ENCODE assay signal across 19 cellular contexts in genomic region chr12:31931796-31932715, GRCh38. TPM values are rescaled to one million over a fixed set of nuclear protein-coding genes. Genes with fewer than 3 reads are reported as not detected.
DNase-seq lines count a peak whose midpoint lies in the region; ATAC-seq and TF ChIP-seq lines count a peak whose summit lies in the region.
"Had no signal": no experiment of that assay in that cellular context is flagged by ENCODE, and none has a peak within 500 bp of the region (broad histone marks: within the 10 kb centered on the region; RNA-seq: fewer than 3 reads in every experiment).

No MANE protein-coding gene starts in this region.

- peak; percentile 67 for ATAC-seq in CD8-positive, alpha-beta T cell
- no peak for ATAC-seq in naive thymus-derived CD8-positive, alpha-beta T cell
- ATAC-seq in GM21723 (IDR thresholded peaks at IDR 0.05; ENCODE audit: unreplicated experiment), result no peak
- ATAC-seq: heart left ventricle, SK-N-SH treated with all-trans-retinoic acid at 6 μM for 48 hours had no signal

- peak overlapping the region; percentile 33 for H3K27ac Mint-ChIP-seq in CD8-positive, alpha-beta T cell
- peak overlapping the region in 9 of 10 donors; percentile 49 to 99 (median 58) for H3K27ac Mint-ChIP-seq in naive thymus-derived CD8-positive, alpha-beta T cell
- H3K27ac Mint-ChIP-seq in osteocyte (ENCODE audit: unreplicated experiment), result no peak overlapping the region
- H3K27ac Mint-ChIP-seq: activated CD4-positive, alpha-beta memory T cell treated with anti-CD3 and anti-CD28 coated beads, Interleukin-2, amount 10 ng/mL, durations not matched to agents 7 days and 5 days; brain; dendritic cell treated with granulocyte-macrophage colony-stimulating factor and Interleukin-4, amounts not matched to agents 40 ng/mL and 50 ng/mL, for 4 days had no signal

- POLR2A ChIA-PET in CD8-positive, alpha-beta T cell (lab: Charles Lee), result interaction anchor here (0.7 to 4.9 kb wide), 6 partner anchors 19 to 378 kb away, joined by 4 to 21 read pairs (median 6); partner anchors contain the start of gene RESF1
- POLR2A ChIA-PET in naive thymus-derived CD8-positive, alpha-beta T cell (lab: Charles Lee), result interaction anchor here (0.9 to 4.1 kb wide), 8 partner anchors 8 to 42 kb away, joined by 3 to 26 read pairs (median 4); partner anchors contain the start of gene RESF1

- TF ChIP-seq EP300 in Ishikawa (IDR thresholded peaks at IDR 0.05; ENCODE audit: borderline replicate concordance), result no peak

- H3K4me3 Mint-ChIP-seq in CD8-positive, alpha-beta T cell, result peak overlapping the region; percentile 29
- peak overlapping the region in 4 of 10 donors; percentile 2 to 64 (median 36) for H3K4me3 Mint-ChIP-seq in naive thymus-derived CD8-positive, alpha-beta T cell
- no peak overlapping the region for H3K4me3 Mint-ChIP-seq in osteocyte (ENCODE audit: unreplicated experiment)
- H3K4me3 Mint-ChIP-seq: activated CD4-positive, alpha-beta memory T cell treated with anti-CD3 and anti-CD28 coated beads, Interleukin-2, amount 10 ng/mL, durations not matched to agents 7 days and 5 days; brain; dendritic cell treated with granulocyte-macrophage colony-stimulating factor and Interleukin-4, amounts not matched to agents 40 ng/mL and 50 ng/mL, for 4 days had no signal

- H3K27me3 Mint-ChIP-seq in CD8-positive, alpha-beta T cell (ENCODE audit: low read depth), result no peaks in the 10 kb centered on the region
- no peaks in the 10 kb centered on the region for H3K27me3 Mint-ChIP-seq in naive thymus-derived CD8-positive, alpha-beta T cell
- H3K27me3 Mint-ChIP-seq in osteocyte (ENCODE audit: unreplicated experiment), result peaks cover 13% of the 10 kb centered on the region
- H3K27me3 Mint-ChIP-seq: activated CD4-positive, alpha-beta memory T cell treated with anti-CD3 and anti-CD28 coated beads, Interleukin-2, amount 10 ng/mL, durations not matched to agents 7 days and 5 days; brain; dendritic cell treated with granulocyte-macrophage colony-stimulating factor and Interleukin-4, amounts not matched to agents 40 ng/mL and 50 ng/mL, for 4 days had no signal

- H3K27me3 ChIP-seq in CD8-positive, alpha-beta T cell (ENCODE audit: insufficient read depth, low read length), result no peaks in the 10 kb centered on the region
- H3K27me3 ChIP-seq: esophagus squamous epithelium, heart left ventricle had no signal

- H3K9me3 ChIP-seq in CD8-positive, alpha-beta T cell (ENCODE audit: low read length), result no peaks in the 10 kb centered on the region
- H3K9me3 ChIP-seq: esophagus squamous epithelium, heart left ventricle had no signal

- peak; percentile 36; the same call in 1 of the 2 replicates for TF ChIP-seq RAD21 in Ishikawa (IDR thresholded peaks at IDR 0.05; ENCODE audit: low read depth)

- peaks cover 47% of the 10 kb centered on the region for H3K4me1 ChIP-seq in CD8-positive, alpha-beta T cell (ENCODE audit: insufficient read depth, low read length)
- H3K4me1 ChIP-seq: esophagus squamous epithelium, heart left ventricle had no signal

- DNase-seq in CD8-positive, alpha-beta T cell, result peak in 4 of 7 experiments; percentile 9 to 33 (median 17)
- peak; percentile 53 for DNase-seq in amniotic epithelial cell (ENCODE audit: low read depth)
- peak in 1 of 10 donors; percentile 33 for DNase-seq in naive thymus-derived CD8-positive, alpha-beta T cell
- no peak for DNase-seq in osteocyte (ENCODE audit: extremely low spot score, unreplicated experiment)
- no peak for DNase-seq in anterior cingulate cortex (lab: John Stamatoyannopoulos, UW)
- DNase-seq in ureter (ENCODE audit: low spot score), result no peak
- DNase-seq: activated CD4-positive, alpha-beta memory T cell treated with anti-CD3 and anti-CD28 coated beads, Interleukin-2, amount 10 ng/mL, durations not matched to agents 7 days and 5 days; Calu3; esophagus squamous epithelium; GF-D8; heart left ventricle; kidney glomerular epithelial cell; NCI-H1694; NCI-H510A had no signal

- H3K9me3 Mint-ChIP-seq in CD8-positive, alpha-beta T cell, result peaks cover 4% of the 10 kb centered on the region
- H3K9me3 Mint-ChIP-seq in naive thymus-derived CD8-positive, alpha-beta T cell, result peaks cover 0 to 17% (median 5%) of the 10 kb centered on the region in 9 donors
- H3K9me3 Mint-ChIP-seq in osteocyte (ENCODE audit: unreplicated experiment), result peaks cover 3% of the 10 kb centered on the region

- H3K4me1 Mint-ChIP-seq in CD8-positive, alpha-beta T cell (ENCODE audit: low read depth), result peaks cover 68% of the 10 kb centered on the region
- peaks cover 23 to 72% (median 63%) of the 10 kb centered on the region in 4 donors for H3K4me1 Mint-ChIP-seq in naive thymus-derived CD8-positive, alpha-beta T cell
- H3K4me1 Mint-ChIP-seq in osteocyte (ENCODE audit: unreplicated experiment), result peaks cover 2% of the 10 kb centered on the region
- H3K4me1 Mint-ChIP-seq: brain had no signal

- H3K27ac ChIP-seq in CD8-positive, alpha-beta T cell (ENCODE audit: low read depth, low read length), result no peak overlapping the region
- H3K27ac ChIP-seq: esophagus squamous epithelium, heart left ventricle had no signal

- CTCF ChIA-PET in CD8-positive, alpha-beta T cell (lab: Charles Lee), result interaction anchor here (1.1 to 2.4 kb wide), 7 partner anchors 14 to 278 kb away, joined by 3 to 6 read pairs (median 4); no protein-coding TSS in a partner anchor

- intact Hi-C loops in CD8-positive, alpha-beta T cell (cut with DNase I, micrococcal nuclease), result loop anchor here in 1 of 2 experiments (1.0 kb wide), 1 partner anchor 27 kb away; the partner anchor contains the start of gene RESF1

- no peaks in the 10 kb centered on the region for H3K36me3 ChIP-seq in CD8-positive, alpha-beta T cell (ENCODE audit: insufficient read depth, low read length)
- H3K36me3 ChIP-seq: esophagus squamous epithelium, heart left ventricle had no signal

- TF ChIP-seq CTCF in CD8-positive, alpha-beta T cell (IDR thresholded peaks at IDR 0.05), result no peak
- TF ChIP-seq CTCF in osteocyte (IDR thresholded peaks at IDR 0.05), result no peak

- H3K4me3 ChIP-seq in CD8-positive, alpha-beta T cell (ENCODE audit: low read depth, low read length), result no peak overlapping the region
- H3K4me3 ChIP-seq: esophagus squamous epithelium, heart left ventricle had no signal

- peaks cover 2% of the 10 kb centered on the region for H3K36me3 Mint-ChIP-seq in CD8-positive, alpha-beta T cell
- peaks cover 0 to 10% (median 3%) of the 10 kb centered on the region in 3 donors for H3K36me3 Mint-ChIP-seq in naive thymus-derived CD8-positive, alpha-beta T cell
- H3K36me3 Mint-ChIP-seq in osteocyte (ENCODE audit: unreplicated experiment), result no peaks in the 10 kb centered on the region
- H3K36me3 Mint-ChIP-seq: brain had no signal

TF ChIP-seq in Ishikawa, 13 proteins besides CTCF, POLR2A, EP300 and RAD21:
- no peak for TF ChIP-seq FOXM1 (IDR thresholded peaks at IDR 0.05; ENCODE audit: borderline replicate concordance, low read depth)
- no peak for TF ChIP-seq MAX (IDR thresholded peaks at IDR 0.05)
- no peak for TF ChIP-seq TEAD4 (IDR thresholded peaks at IDR 0.05)
- no peak for TF ChIP-seq TAF1 (IDR thresholded peaks at IDR 0.05; ENCODE audit: low read depth)
- TF ChIP-seq, protein P1, sequence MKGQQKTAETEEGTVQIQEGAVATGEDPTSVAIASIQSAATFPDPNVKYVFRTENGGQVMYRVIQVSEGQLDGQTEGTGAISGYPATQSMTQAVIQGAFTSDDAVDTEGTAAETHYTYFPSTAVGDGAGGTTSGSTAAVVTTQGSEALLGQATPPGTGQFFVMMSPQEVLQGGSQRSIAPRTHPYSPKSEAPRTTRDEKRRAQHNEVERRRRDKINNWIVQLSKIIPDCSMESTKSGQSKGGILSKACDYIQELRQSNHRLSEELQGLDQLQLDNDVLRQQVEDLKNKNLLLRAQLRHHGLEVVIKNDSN (IDR thresholded peaks at IDR 0.05), result no peak
- TF ChIP-seq CEBPB (IDR thresholded peaks at IDR 0.05), result no peak
- no peak for TF ChIP-seq TCF12 (IDR thresholded peaks at IDR 0.05; ENCODE audit: low read depth)
- no peak for TF ChIP-seq NFIC (IDR thresholded peaks at IDR 0.05)
- TF ChIP-seq ZBTB7A (IDR thresholded peaks at IDR 0.05; ENCODE audit: low read depth), result no peak
- no peak for TF ChIP-seq CREB1 (IDR thresholded peaks at IDR 0.05; ENCODE audit: low read depth)
- TF ChIP-seq YY1 (IDR thresholded peaks at IDR 0.05; ENCODE audit: low read depth), result no peak
TF ChIP-seq in Ishikawa: peak in this region for 0.

RNA-seq across cellular contexts. Expression of gene RESF1, which starts 27.2 kb away (rescaled TPM):
- total RNA-seq in CD8-positive, alpha-beta T cell, result 100 to 1,000 TPM; 117 to 119 TPM
- total RNA-seq in naive thymus-derived CD8-positive, alpha-beta T cell, result 100 to 1,000 TPM; 541 to 583 TPM
- 100 to 1,000 TPM; 129 to 237 (median 154) TPM for polyA plus RNA-seq in naive thymus-derived CD8-positive, alpha-beta T cell
- total RNA-seq in osteocyte, result 19.9 and 22.6 TPM in 2 replicates
- total RNA-seq in ureter, result 68.1 TPM

Comparison
In these comparisons a context has a peak if more than half of its experiments do, and no peak if none do; other contexts are left out.
1. DNase-seq: peak in CD8-positive, alpha-beta T cell (4 of 7) and amniotic epithelial cell (single experiment); none in osteocyte (single experiment), anterior cingulate cortex (0 of 58) and ureter (single experiment).